In the genomic region with DNA sequence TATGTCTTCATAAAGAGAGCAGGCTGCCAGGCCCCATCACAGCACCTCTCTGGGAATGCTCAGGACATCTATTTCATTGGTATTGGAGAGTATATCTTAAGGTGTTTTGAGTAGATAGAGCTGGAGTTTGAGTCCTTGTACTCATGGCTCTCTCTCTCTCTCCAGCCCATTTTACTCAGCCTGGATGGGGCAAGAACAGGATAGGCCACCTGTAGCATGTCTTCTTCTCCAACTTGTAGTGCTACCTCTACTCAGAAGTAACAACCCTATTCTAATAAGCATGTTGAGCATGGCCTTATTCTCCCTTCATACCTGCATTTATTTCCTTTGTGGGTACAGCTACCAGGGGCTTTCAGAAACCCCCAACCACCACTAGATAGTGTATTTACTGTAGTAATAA, we compare ENCODE assay signal across 38 cellular contexts. TPM values are rescaled to one million over a fixed set of nuclear protein-coding genes. Genes with fewer than 3 reads are reported as not detected.
"Had no signal": no experiment of that assay in that cellular context is flagged by ENCODE, and none has a peak within 500 bp of the region (broad histone marks: within the 10 kb centered on the region; RNA-seq: fewer than 3 reads in every experiment).

No MANE protein-coding gene starts in this region.

- H3K4me1 ChIP-seq: breast epithelium had no signal

- H3K9me3 ChIP-seq: adrenal gland, ascending aorta, body of pancreas, breast epithelium had no signal

- H3K36me3 ChIP-seq: adrenal gland, ascending aorta, brain microvascular endothelial cell, breast epithelium, cardiac muscle cell had no signal

- DNase-seq: activated effector memory CD4-positive, alpha-beta T cell treated with anti-CD3 and anti-CD28 coated beads, Interleukin-2, amount 50 U/mL, for 16 hours; activated effector memory CD4-positive, alpha-beta T cell treated with Interleukin-2 at 50 U/mL for 16 hours; activated gamma-delta T cell; activated gamma-delta T cell treated with Interleukin-2 at 50 U/mL for 16 hours; activated naive CD4-positive, alpha-beta T cell; activated naive CD4-positive, alpha-beta T cell treated with anti-CD3 and anti-CD28 coated beads for 36 hours; activated naive CD4-positive, alpha-beta T cell treated with anti-CD3 and anti-CD28 coated beads, Interleukin-2, amount 10 ng/mL, durations not matched to agents 7 days and 5 days; activated naive CD4-positive, alpha-beta T cell treated with anti-CD3 and anti-CD28 coated beads, Interleukin-2, amount 50 U/mL, for 16 hours; activated naive CD4-positive, alpha-beta T cell treated with Interleukin-2 at 50 U/mL for 16 hours; activated naive CD8-positive, alpha-beta T cell treated with anti-CD3 and anti-CD28 coated beads for 36 hours; activated naive CD8-positive, alpha-beta T cell treated with anti-CD3 and anti-CD28 coated beads, Interleukin-2, amount 10 ng/mL, durations not matched to agents 7 days and 5 days; activated naive CD8-positive, alpha-beta T cell treated with anti-CD3 and anti-CD28 coated beads, Interleukin-2, amount 50 U/mL, for 24 hours; activated T-cell treated with anti-CD3 and anti-CD28 coated beads, Interleukin-2, amount 50 U/mL, for 1 hour; activated T-cell treated with anti-CD3 and anti-CD28 coated beads, Interleukin-2, amount 50 U/mL, for 24 hours; activated T-cell treated with anti-CD3 and anti-CD28 coated beads, Interleukin-2, amount 50 U/mL, for 4 hours; activated T-cell treated with anti-CD3 and anti-CD28 coated beads, Interleukin-2, amount 50 U/mL, for 48 hours; activated T-cell treated with anti-CD3 and anti-CD28 coated beads, Interleukin-2, amount 50 U/mL, for 72 hours; adrenal gland; amniotic stem cell; amygdala; anterior cingulate cortex; aorta; body of pancreas; brain microvascular endothelial cell; caudate nucleus; central memory CD4-positive, alpha-beta T cell; cerebellar nuclear complex had no signal

- H3K4me3 ChIP-seq: adrenal gland, ascending aorta, body of pancreas, breast epithelium, cardiac muscle cell had no signal

- H3K27me3 ChIP-seq: adrenal gland, ascending aorta, body of pancreas, brain microvascular endothelial cell, breast epithelium had no signal

- H3K27ac ChIP-seq: adrenal gland, ascending aorta, body of pancreas, brain microvascular endothelial cell, breast epithelium, cardiac muscle cell had no signal

RNA-seq across cellular contexts. Expression of a gene that starts 21.9 kb away (rescaled TPM):
- total RNA-seq: activated naive CD4-positive, alpha-beta T cell treated with anti-CD3 and anti-CD28 coated beads for 36 hours; activated naive CD4-positive, alpha-beta T cell treated with anti-CD3 and anti-CD28 coated beads, Interleukin-2, amount 50 U/mL, for 72 hours; activated naive CD8-positive, alpha-beta T cell treated with anti-CD3 and anti-CD28 coated beads for 36 hours; activated naive CD8-positive, alpha-beta T cell treated with anti-CD3 and anti-CD28 coated beads, Interleukin-2, amount 10 ng/mL, durations not matched to agents 7 days and 5 days; activated T-cell treated with anti-CD3 and anti-CD28 coated beads, Interleukin-2, amount 50 U/mL, for 4 hours; activated T-cell treated with anti-CD3 and anti-CD28 coated beads, Interleukin-2, amount 50 U/mL, for 72 hours; activated T-helper 1 cell treated with anti-CD3 and anti-CD28 coated beads, Interleukin-12 subunit alpha, Interleukin-12 subunit beta, Interleukin-2, Interleukin-4 antibody, amounts not matched to agents 30 ng/mL and 10 ng/mL and 1 ng/mL, durations not matched to agents 14 hours and 24 hours and 36 hours; activated T-helper 17 cell treated with anti-CD3 and anti-CD28 coated beads, Interleukin-2, amount 50 U/mL, for 72 hours; activated T-helper 2 cell treated with anti-CD3 and anti-CD28 coated beads, Interferon-gamma antibody, Interleukin-2, Interleukin-4, amounts not matched to agents 10 μg/mL and 5 μg/mL and 100 μg/mL, durations not matched to agents 14 hours and 24 hours and 36 hours; aorta; ascending aorta; astrocyte; body of pancreas; breast epithelium; bronchial epithelial cell; cardiac muscle cell; cardiac septum; chondrocyte had no signal
- polyA plus RNA-seq: aorta, cardiac muscle cell had no signal
